ENCODE assay signal across 16 cellular contexts in the genomic region with DNA sequence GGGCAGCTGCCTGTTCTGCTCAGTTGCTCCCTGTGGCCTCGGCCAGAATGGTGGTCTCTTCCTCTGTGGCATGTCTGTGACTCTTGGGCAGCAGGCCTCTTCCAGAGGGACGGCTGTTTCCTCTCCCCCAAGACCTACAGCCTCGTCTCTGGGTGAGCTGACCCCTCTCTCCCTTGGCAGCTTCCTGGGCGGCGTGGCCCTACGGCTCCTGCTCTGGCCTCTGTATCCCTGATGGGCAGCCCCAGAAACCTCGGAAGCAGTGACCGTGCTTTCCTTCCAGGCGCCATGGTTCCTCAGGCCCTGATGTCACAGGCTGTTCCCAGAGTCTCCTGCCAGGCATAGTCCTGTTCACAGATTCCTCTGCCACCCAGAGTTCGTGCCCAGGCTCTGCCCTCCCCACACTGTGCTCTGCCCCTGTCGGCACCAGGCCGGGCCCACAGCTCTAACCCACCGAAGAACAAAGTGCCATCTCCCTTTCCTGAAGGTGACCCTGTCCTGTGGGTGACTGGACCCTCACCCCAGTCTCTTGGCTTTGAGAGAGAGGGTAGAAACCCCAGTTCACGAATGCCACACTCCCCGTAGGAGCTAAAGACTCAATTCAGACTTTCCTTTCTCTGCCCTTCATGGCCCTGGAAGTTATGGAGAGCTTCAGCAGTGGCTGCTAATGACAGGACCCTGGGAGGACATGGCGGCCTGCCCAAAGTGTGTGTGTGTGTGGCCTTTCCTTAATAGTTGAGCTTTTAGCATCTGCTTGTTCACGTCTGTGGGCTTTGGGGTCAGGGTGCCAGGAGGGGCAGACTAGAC.
DNase-seq lines count a peak whose midpoint lies in the region; ATAC-seq and TF ChIP-seq lines count a peak whose summit lies in the region.
"Had no signal": no experiment of that assay in that cellular context is flagged by ENCODE, and none has a peak within 500 bp of the region (broad histone marks: within the 10 kb centered on the region; RNA-seq: fewer than 3 reads in every experiment).

No MANE protein-coding gene starts in this region.

- H3K27me3 Mint-ChIP-seq in activated naive CD8-positive, alpha-beta T cell treated with anti-CD3 and anti-CD28 coated beads for 36 hours, result no peaks in the 10 kb centered on the region

- H3K27ac ChIP-seq in muscle layer of colon (ENCODE audit: low read depth, low read length), result peak overlapping the region; percentile 27
- no peak overlapping the region for H3K27ac ChIP-seq in upper lobe of right lung
- H3K27ac ChIP-seq: cardiac muscle cell had no signal

- DNase-seq in Right ventricle myocardium superior (no peak), left cardiac atrium (no peak), upper lobe of right lung (no peak), 8988T (no peak), inferior parietal cortex (ENCODE audit: extremely low spot score) (no peak)
- DNase-seq in activated naive CD8-positive, alpha-beta T cell treated with anti-CD3 and anti-CD28 coated beads for 36 hours, result no peak
- DNase-seq: mesendoderm; NCI-H1105; stimulated activated CD4-positive, alpha-beta T cell treated with anti-CD3 and anti-CD28 coated beads, Interleukin-4, amount 100 ng/mL, for 1 hour; T1000 had no signal

- no peak for TF ChIP-seq CTCF in upper lobe of right lung (IDR thresholded peaks at IDR 0.05)

- peak; percentile 14 for ATAC-seq in Right ventricle myocardium superior (ENCODE audit: poor library complexity)
- no peak for ATAC-seq in left cardiac atrium
- ATAC-seq in upper lobe of right lung, result peak; percentile 4
- no peak for ATAC-seq in GM21619 (IDR thresholded peaks at IDR 0.05; ENCODE audit: unreplicated experiment)
- ATAC-seq: HCT116, Panc1 had no signal

- H3K4me1 ChIP-seq in muscle layer of colon (ENCODE audit: insufficient read depth, low read length) (peaks cover 41% of the 10 kb centered on the region), upper lobe of right lung (peaks cover 8% of the 10 kb centered on the region)

- H3K4me3 ChIP-seq in muscle layer of colon (ENCODE audit: low read depth in 1 of 2, low read length in 2 of 2), result no peak overlapping the region
- H3K4me3 ChIP-seq in upper lobe of right lung, result no peak overlapping the region
- H3K4me3 ChIP-seq: cardiac muscle cell, esophagus muscularis mucosa had no signal

- peaks cover 60% of the 10 kb centered on the region for H3K4me1 Mint-ChIP-seq in activated naive CD8-positive, alpha-beta T cell treated with anti-CD3 and anti-CD28 coated beads for 36 hours

- H3K9me3 Mint-ChIP-seq in activated naive CD8-positive, alpha-beta T cell treated with anti-CD3 and anti-CD28 coated beads for 36 hours, result no peaks in the 10 kb centered on the region

- no peaks in the 10 kb centered on the region for H3K27me3 ChIP-seq in muscle layer of colon (ENCODE audit: control insufficient read depth in 1 of 2, insufficient read depth in 2 of 2, low read length in 2 of 2)
- no peaks in the 10 kb centered on the region for H3K27me3 ChIP-seq in upper lobe of right lung
- H3K27me3 ChIP-seq: cardiac muscle cell, esophagus muscularis mucosa had no signal

- intact Hi-C loops in Right ventricle myocardium superior (cut with DNase I) (loop anchor here (10.0 kb wide), 1 partner anchor 105 kb away; no protein-coding TSS in a partner anchor), left cardiac atrium (cut with DNase I) (no loop called here), upper lobe of right lung (cut with DNase I) (no loop called here)

- peak overlapping the region; percentile 18 for H3K4me3 Mint-ChIP-seq in activated naive CD8-positive, alpha-beta T cell treated with anti-CD3 and anti-CD28 coated beads for 36 hours

- H3K36me3 Mint-ChIP-seq in activated naive CD8-positive, alpha-beta T cell treated with anti-CD3 and anti-CD28 coated beads for 36 hours, result peaks cover 23% of the 10 kb centered on the region

- peak overlapping the region; percentile 88 for H3K27ac Mint-ChIP-seq in activated naive CD8-positive, alpha-beta T cell treated with anti-CD3 and anti-CD28 coated beads for 36 hours

- H3K9me3 ChIP-seq in muscle layer of colon (ENCODE audit: low read length) (no peaks in the 10 kb centered on the region), upper lobe of right lung (no peaks in the 10 kb centered on the region)
- H3K9me3 ChIP-seq: esophagus muscularis mucosa had no signal

- H3K36me3 ChIP-seq in muscle layer of colon (ENCODE audit: insufficient read depth, low read length), result peaks cover 12% of the 10 kb centered on the region
- peaks cover 42% of the 10 kb centered on the region for H3K36me3 ChIP-seq in upper lobe of right lung

- no peak overlapping the region for H3K9ac ChIP-seq in muscle layer of colon (ENCODE audit: low read length)

Comparison
In these comparisons a context has a peak if more than half of its experiments do, and no peak if none do; other contexts are left out.
1. ATAC-seq: peak in Right ventricle myocardium superior (single experiment) and upper lobe of right lung (single experiment); none in left cardiac atrium (0 of 2) and GM21619 (single experiment).